Comparison of ENCODE assay signal across 1 cellular context in genomic region chr3:119681279-119681678, GRCh38.
TF ChIP-seq lines count a peak whose summit lies in the region.

No MANE protein-coding gene starts in this region.

TF ChIP-seq in GM23338, 12 proteins besides CTCF, POLR2A, EP300 and RAD21 (continued from another document):
- TF ChIP-seq CREB1 (CRISPR knock-in tag; IDR thresholded peaks at IDR 0.05; ENCODE audit: low read depth) (no peak), REST (IDR thresholded peaks at IDR 0.05; ENCODE audit: unreplicated experiment) (no peak), ETS1 (IDR thresholded peaks at IDR 0.05) (no peak), EZH2 (IDR thresholded peaks at IDR 0.05; ENCODE audit: low read depth, unreplicated experiment) (no peak), EZH2phosphoT487 (IDR thresholded peaks at IDR 0.05; ENCODE audit: unreplicated experiment) (no peak), NANOG (IDR thresholded peaks at IDR 0.05; ENCODE audit: borderline replicate concordance) (no peak)
